In genomic region chr7:107661865-107662379, GRCh38 we compare ENCODE assay signal across 8 cellular contexts. TPM values are rescaled to one million over a fixed set of nuclear protein-coding genes. Genes with fewer than 3 reads are reported as not detected.
DNase-seq lines count a peak whose midpoint lies in the region; ATAC-seq and TF ChIP-seq lines count a peak whose summit lies in the region.

No MANE protein-coding gene starts in this region.

- no peak for TF ChIP-seq CTCF in glutamatergic neuron (IDR thresholded peaks at IDR 0.05; ENCODE audit: partially characterized antibody, unreplicated experiment)

- H3K27me3 Mint-ChIP-seq in T-cell (peaks cover 28 to 54% of the 10 kb centered on the region in 2 donors), glutamatergic neuron (ENCODE audit: unreplicated experiment) (peaks cover 21% of the 10 kb centered on the region)

- CTCF ChIA-PET in T-cell (lab: Charles Lee), result no interaction called here

- POLR2A ChIA-PET in T-cell (lab: Charles Lee), result no interaction called here

- H3K4me3 Mint-ChIP-seq in T-cell (peak overlapping the region; percentile 77 to 83 (median 83)), glutamatergic neuron (ENCODE audit: unreplicated experiment) (peak overlapping the region; percentile 72)
- peak overlapping the region; percentile 80 for H3K4me3 Mint-ChIP-seq in stimulated activated effector memory CD8-positive, alpha-beta T cell treated with anti-CD3 and anti-CD28 coated beads, Interleukin-12 subunit alpha, Interleukin-12 subunit beta, amount 100 ng/mL, for 72 hours

- H3K36me3 Mint-ChIP-seq in T-cell (no peaks in the 10 kb centered on the region), glutamatergic neuron (ENCODE audit: unreplicated experiment) (no peaks in the 10 kb centered on the region)
- no peaks in the 10 kb centered on the region for H3K36me3 Mint-ChIP-seq in stimulated activated effector memory CD8-positive, alpha-beta T cell treated with anti-CD3 and anti-CD28 coated beads, Interleukin-12 subunit alpha, Interleukin-12 subunit beta, amount 100 ng/mL, for 72 hours

- H3K9me3 Mint-ChIP-seq in T-cell (no peaks in the 10 kb centered on the region), glutamatergic neuron (ENCODE audit: unreplicated experiment) (no peaks in the 10 kb centered on the region)
- no peaks in the 10 kb centered on the region for H3K9me3 Mint-ChIP-seq in stimulated activated effector memory CD8-positive, alpha-beta T cell treated with anti-CD3 and anti-CD28 coated beads, Interleukin-12 subunit alpha, Interleukin-12 subunit beta, amount 100 ng/mL, for 72 hours

- peaks cover 16 to 26% (median 17%) of the 10 kb centered on the region in 3 donors for H3K4me1 Mint-ChIP-seq in T-cell
- peaks cover 3% of the 10 kb centered on the region for H3K4me1 Mint-ChIP-seq in glutamatergic neuron (ENCODE audit: low read depth, unreplicated experiment)
- H3K4me1 Mint-ChIP-seq in stimulated activated effector memory CD8-positive, alpha-beta T cell treated with anti-CD3 and anti-CD28 coated beads, Interleukin-12 subunit alpha, Interleukin-12 subunit beta, amount 100 ng/mL, for 72 hours, result peaks cover 31% of the 10 kb centered on the region

- no peak overlapping the region for H3K27ac Mint-ChIP-seq in T-cell
- no peak overlapping the region for H3K27ac Mint-ChIP-seq in glutamatergic neuron (ENCODE audit: unreplicated experiment)
- no peak overlapping the region for H3K27ac Mint-ChIP-seq in stimulated activated effector memory CD8-positive, alpha-beta T cell treated with anti-CD3 and anti-CD28 coated beads, Interleukin-12 subunit alpha, Interleukin-12 subunit beta, amount 100 ng/mL, for 72 hours

- DNase-seq in NCI-H1092 treated with DMSO at 0.1 percent for 48 hours (lab: John Stamatoyannopoulos, UW) (peak; percentile 31), NCI-H1092 (lab: John Stamatoyannopoulos, UW) (no peak), T-cell (no peak), glutamatergic neuron (no peak), NCI-H187 (lab: John Stamatoyannopoulos, UW) (no peak)
- no peak for DNase-seq in stimulated activated effector memory CD8-positive, alpha-beta T cell treated with anti-CD3 and anti-CD28 coated beads, Interleukin-12 subunit alpha, Interleukin-12 subunit beta, amount 100 ng/mL, for 72 hours (ENCODE audit: low spot score in 2 of 2)

- no peak for ATAC-seq in T-cell (replicated peaks in 1 of 4)
- ATAC-seq in stimulated activated effector memory CD8-positive, alpha-beta T cell treated with anti-CD3 and anti-CD28 coated beads, Interleukin-12 subunit alpha, Interleukin-12 subunit beta, amount 100 ng/mL, for 72 hours, result no peak
- ATAC-seq in HG02623 (IDR thresholded peaks at IDR 0.05; ENCODE audit: unreplicated experiment), result no peak
- no peak for ATAC-seq in HG02970 (IDR thresholded peaks at IDR 0.05; ENCODE audit: low FRiP score, unreplicated experiment)

RNA-seq across cellular contexts. Expression of gene SLC26A4, which starts 1.3 kb away (rescaled TPM):
- total RNA-seq in T-cell (1 to 10 TPM in 1 of 5 donors, under 1 TPM in 2, not detected in 2; 0.10 to 1.1 (median 0.60) TPM), glutamatergic neuron (ENCODE audit: unreplicated experiment) (0.34 TPM)
